ENCODE assay signal across 35 cellular contexts in the genomic region with DNA sequence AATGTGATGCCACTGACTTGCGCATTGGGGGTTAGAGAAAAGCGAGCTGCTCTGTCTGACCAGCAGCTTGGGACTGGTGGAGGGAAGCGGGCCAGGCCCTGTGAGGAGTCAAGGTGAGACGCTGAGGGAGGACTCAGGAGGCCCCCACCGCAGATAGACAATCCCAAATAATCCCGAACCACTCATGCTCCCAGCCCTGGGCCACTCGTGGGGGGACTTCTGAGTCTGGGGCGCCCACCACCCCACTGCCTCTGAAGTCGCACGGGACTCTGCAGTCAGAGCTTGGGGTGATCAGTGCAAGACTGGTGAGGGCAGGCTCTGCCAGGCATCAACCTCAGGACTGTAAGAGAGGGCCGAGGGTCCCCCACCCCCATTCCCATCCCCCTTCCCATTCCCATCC. TPM values are rescaled to one million over a fixed set of nuclear protein-coding genes. Genes with fewer than 3 reads are reported as not detected.
"Had no signal": no experiment of that assay in that cellular context is flagged by ENCODE, and none has a peak within 500 bp of the region (broad histone marks: within the 10 kb centered on the region; RNA-seq: fewer than 3 reads in every experiment).

No MANE protein-coding gene starts in this region.

- DNase-seq: activated B cell treated with CpG ODN at 0.5 μM for 24 hours; activated CD4-positive, alpha-beta memory T cell treated with anti-CD3 and anti-CD28 coated beads for 36 hours; activated CD4-positive, alpha-beta T cell treated with anti-CD3 and anti-CD28 coated beads for 4 hours; activated CD4-positive, alpha-beta T cell treated with anti-CD3 and anti-CD28 coated beads, Interleukin-2, amount 10 ng/mL, durations not matched to agents 24 days and 14 days; activated CD4-positive, alpha-beta T cell treated with anti-CD3 and anti-CD28 coated beads, Interleukin-2, amount 50 U/mL, for 1 hour; activated CD4-positive, alpha-beta T cell treated with anti-CD3 and anti-CD28 coated beads, Interleukin-2, amount 50 U/mL, for 4 hours; activated CD4-positive, CD25-positive, alpha-beta regulatory T cell treated with anti-CD3 and anti-CD28 coated beads, Interleukin-2, amount 50 U/mL, for 72 hours; activated CD8-positive, alpha-beta memory T cell treated with anti-CD3 and anti-CD28 coated beads, Interleukin-2, amount 50 U/mL, for 4 hours; activated CD8-positive, alpha-beta T cell treated with anti-CD3 and anti-CD28 coated beads for 36 hours; activated effector memory CD4-positive, alpha-beta T cell treated with anti-CD3 and anti-CD28 coated beads, Interleukin-2, amount 50 U/mL, for 16 hours; activated gamma-delta T cell treated with Interleukin-2 at 50 U/mL for 16 hours; activated naive CD4-positive, alpha-beta T cell; activated naive CD4-positive, alpha-beta T cell treated with anti-CD3 and anti-CD28 coated beads for 36 hours; activated naive CD4-positive, alpha-beta T cell treated with anti-CD3 and anti-CD28 coated beads, Interleukin-2, amount 50 U/mL, for 16 hours; activated naive CD8-positive, alpha-beta T cell treated with anti-CD3 and anti-CD28 coated beads for 36 hours; activated T-cell treated with anti-CD3 and anti-CD28 coated beads for 4 hours; activated T-cell treated with anti-CD3 and anti-CD28 coated beads, Interleukin-2, amount 50 U/mL, for 1 hour; activated T-cell treated with anti-CD3 and anti-CD28 coated beads, Interleukin-2, amount 50 U/mL, for 4 hours; activated T-cell treated with anti-CD3 and anti-CD28 coated beads, Interleukin-2, amount 50 U/mL, for 72 hours; adrenal gland; amniotic stem cell; aorta; body of pancreas; cerebellar nuclear complex; T-helper 1 cell; T-helper 2 cell; T-helper 9 cell had no signal

- H3K4me3 ChIP-seq: adrenal gland, body of pancreas, cardiac muscle cell had no signal

- ATAC-seq: activated CD8-positive, alpha-beta T cell treated with anti-CD3 and anti-CD28 coated beads for 36 hours; activated naive CD4-positive, alpha-beta T cell treated with anti-CD3 and anti-CD28 coated beads, Interleukin-2, amount 50 U/mL, for 72 hours; activated T-cell treated with anti-CD3 and anti-CD28 coated beads, Interleukin-2, amount 50 U/mL, for 4 hours; activated T-cell treated with anti-CD3 and anti-CD28 coated beads, Interleukin-2, amount 50 U/mL, for 72 hours; activated T-helper 17 cell treated with anti-CD3 and anti-CD28 coated beads, Interleukin-2, amount 50 U/mL, for 72 hours; body of pancreas had no signal

- H3K9me3 ChIP-seq: adrenal gland, body of pancreas had no signal

- H3K36me3 ChIP-seq: adrenal gland, cardiac muscle cell had no signal

- H3K4me1 ChIP-seq: adrenal gland, body of pancreas had no signal

- H3K27me3 ChIP-seq: adrenal gland, body of pancreas, cardiac muscle cell had no signal

- H3K27ac ChIP-seq: adrenal gland, body of pancreas, cardiac muscle cell, VCaP had no signal

RNA-seq across cellular contexts. Expression of a gene that starts 6.9 kb away (rescaled TPM):
- total RNA-seq: activated B cell treated with CpG ODN at 0.5 μM for 24 hours; activated CD4-positive, alpha-beta memory T cell treated with anti-CD3 and anti-CD28 coated beads for 36 hours; activated CD4-positive, alpha-beta T cell treated with anti-CD3 and anti-CD28 coated beads, Interleukin-2, amount 10 ng/mL, durations not matched to agents 24 days and 14 days; activated CD8-positive, alpha-beta memory T cell treated with anti-CD3 and anti-CD28 coated beads for 36 hours; activated CD8-positive, alpha-beta T cell treated with anti-CD3 and anti-CD28 coated beads for 36 hours; activated naive CD4-positive, alpha-beta T cell treated with anti-CD3 and anti-CD28 coated beads for 36 hours; activated naive CD4-positive, alpha-beta T cell treated with anti-CD3 and anti-CD28 coated beads, Interleukin-2, amount 50 U/mL, for 72 hours; activated naive CD8-positive, alpha-beta T cell treated with anti-CD3 and anti-CD28 coated beads for 36 hours; activated T-cell treated with anti-CD3 and anti-CD28 coated beads, Interleukin-2, amount 50 U/mL, for 4 hours; activated T-cell treated with anti-CD3 and anti-CD28 coated beads, Interleukin-2, amount 50 U/mL, for 72 hours; activated T-helper 1 cell treated with anti-CD3 and anti-CD28 coated beads, Interleukin-12 subunit alpha, Interleukin-12 subunit beta, Interleukin-2, Interleukin-4 antibody, amounts not matched to agents 30 ng/mL and 10 ng/mL and 1 ng/mL, durations not matched to agents 14 hours and 24 hours and 36 hours; activated T-helper 17 cell treated with anti-CD3 and anti-CD28 coated beads, Interleukin-2, amount 50 U/mL, for 72 hours; adrenal gland; aorta; astrocyte; body of pancreas; bronchial epithelial cell; cardiac muscle cell had no signal
- polyA plus RNA-seq: adrenal gland, aorta, cardiac muscle cell had no signal

RNA-seq across cellular contexts. Expression of a gene that starts 54.9 kb away (rescaled TPM):
- total RNA-seq: activated B cell treated with CpG ODN at 0.5 μM for 24 hours; activated CD4-positive, alpha-beta memory T cell treated with anti-CD3 and anti-CD28 coated beads for 36 hours; activated CD4-positive, alpha-beta T cell treated with anti-CD3 and anti-CD28 coated beads, Interleukin-2, amount 10 ng/mL, durations not matched to agents 24 days and 14 days; activated CD8-positive, alpha-beta memory T cell treated with anti-CD3 and anti-CD28 coated beads for 36 hours; activated CD8-positive, alpha-beta T cell treated with anti-CD3 and anti-CD28 coated beads for 36 hours; activated naive CD4-positive, alpha-beta T cell treated with anti-CD3 and anti-CD28 coated beads for 36 hours; activated naive CD4-positive, alpha-beta T cell treated with anti-CD3 and anti-CD28 coated beads, Interleukin-2, amount 50 U/mL, for 72 hours; activated naive CD8-positive, alpha-beta T cell treated with anti-CD3 and anti-CD28 coated beads for 36 hours; activated T-cell treated with anti-CD3 and anti-CD28 coated beads, Interleukin-2, amount 50 U/mL, for 72 hours; activated T-helper 1 cell treated with anti-CD3 and anti-CD28 coated beads, Interleukin-12 subunit alpha, Interleukin-12 subunit beta, Interleukin-2, Interleukin-4 antibody, amounts not matched to agents 30 ng/mL and 10 ng/mL and 1 ng/mL, durations not matched to agents 14 hours and 24 hours and 36 hours; activated T-helper 17 cell treated with anti-CD3 and anti-CD28 coated beads, Interleukin-2, amount 50 U/mL, for 72 hours had no signal
